ENCODE assay signal across 8 cellular contexts in genomic region chr1:25338188-25338981, GRCh38. TPM values are rescaled to one million over a fixed set of nuclear protein-coding genes. Genes with fewer than 3 reads are reported as not detected.
DNase-seq lines count a peak whose midpoint lies in the region; ATAC-seq and TF ChIP-seq lines count a peak whose summit lies in the region.

TSS of gene TMEM50A (plus strand) at chr1:25338334. CDS start at chr1:25340487, 2,153 bp downstream.

- peaks cover 0 to 17% (median 7%) of the 10 kb centered on the region in 9 donors for H3K36me3 ChIP-seq in heart left ventricle
- H3K36me3 ChIP-seq in upper lobe of right lung, result peaks cover 7% of the 10 kb centered on the region

- peaks cover 25% of the 10 kb centered on the region for H3K36me3 Mint-ChIP-seq in T-helper 1 cell treated with Interleukin-12 subunit alpha and Interleukin-12 subunit beta and Interleukin-4 antibody, amounts not matched to agents 30 μg/mL and 1 μg/mL, for 36 hours (ENCODE audit: low read depth)

- TF ChIP-seq CTCF in GM13976 (IDR thresholded peaks at IDR 0.05; ENCODE audit: borderline replicate concordance, control extremely low read depth, extremely low read depth, insufficient read depth, missing control alignments), result no peak
- TF ChIP-seq CTCF in heart left ventricle (IDR thresholded peaks at IDR 0.05), result peak in 1 of 12 donors; percentile 5
- no peak for TF ChIP-seq CTCF in upper lobe of right lung (IDR thresholded peaks at IDR 0.05)

- no peaks in the 10 kb centered on the region for H3K9me3 Mint-ChIP-seq in T-helper 1 cell treated with Interleukin-12 subunit alpha and Interleukin-12 subunit beta and Interleukin-4 antibody, amounts not matched to agents 30 μg/mL and 1 μg/mL, for 36 hours

- H3K4me1 ChIP-seq in heart left ventricle (peaks cover 0 to 35% (median 24%) of the 10 kb centered on the region in 12 donors), upper lobe of right lung (peaks cover 22% of the 10 kb centered on the region)

- H3K27ac ChIP-seq in heart left ventricle (peak within 1 kb of the TSS; percentile 93 to 99 (median 97)), upper lobe of right lung (peak within 1 kb of the TSS; percentile 95)

- ATAC-seq in HG02763 (IDR thresholded peaks at IDR 0.05; ENCODE audit: unreplicated experiment) (peak; percentile 62), heart left ventricle (peak; percentile 96 to 98 (median 98)), upper lobe of right lung (peak; percentile 98)

- intact Hi-C loops in heart left ventricle (cut with DNase I), result loop anchor here in 2 of 10 donors (2.0 to 10.0 kb wide), 3 partner anchors 91 to 96 kb away; partner anchors contain the start of genes RSRP1 (in 2 of the 2) and MACO1 (in 1 of the 2)
- intact Hi-C loops in posterior vena cava (cut with DNase I), result no loop called here
- intact Hi-C loops in upper lobe of right lung (cut with DNase I), result no loop called here

- no peaks in the 10 kb centered on the region for H3K27me3 Mint-ChIP-seq in T-helper 1 cell treated with Interleukin-12 subunit alpha and Interleukin-12 subunit beta and Interleukin-4 antibody, amounts not matched to agents 30 μg/mL and 1 μg/mL, for 36 hours (ENCODE audit: low read depth)

- H3K9me3 ChIP-seq in heart left ventricle (no peaks in the 10 kb centered on the region), upper lobe of right lung (no peaks in the 10 kb centered on the region)

- peaks cover 28% of the 10 kb centered on the region for H3K4me1 Mint-ChIP-seq in T-helper 1 cell treated with Interleukin-12 subunit alpha and Interleukin-12 subunit beta and Interleukin-4 antibody, amounts not matched to agents 30 μg/mL and 1 μg/mL, for 36 hours (ENCODE audit: low read depth)

- DNase-seq in GM13976 (ENCODE audit: low spot score) (peak; percentile 81), NCI-H1417 treated with DMSO at 0.1 percent for 48 hours (lab: John Stamatoyannopoulos, UW) (peak; percentile 46), amniotic epithelial cell (ENCODE audit: low read depth) (peak; percentile 76), heart left ventricle (peak; percentile 91 to 96 (median 92)), posterior vena cava (ENCODE audit: low spot score) (peak; percentile 98), upper lobe of right lung (peak; percentile 94)

- TF ChIP-seq POLR2A in heart left ventricle (IDR thresholded peaks at IDR 0.05), result peak in 1 of 2 donors; percentile 88

- WGBS in heart left ventricle, 4 donors, result 0 to 1% (median 0%) methylated on average over 10 to 69 of the region's 75 CpGs

- peak within 1 kb of the TSS; percentile 93 for H3K4me3 Mint-ChIP-seq in T-helper 1 cell treated with Interleukin-12 subunit alpha and Interleukin-12 subunit beta and Interleukin-4 antibody, amounts not matched to agents 30 μg/mL and 1 μg/mL, for 36 hours

- in situ Hi-C loops in GM13976 (cut with MboI; ENCODE audit: low sequenced_read_pairs, unreplicated experiment), result no loop called here

- H3K4me3 ChIP-seq in heart left ventricle (peak within 1 kb of the TSS; percentile 59 to 99 (median 93)), upper lobe of right lung (peak within 1 kb of the TSS; percentile 85)

- H3K27ac Mint-ChIP-seq in T-helper 1 cell treated with Interleukin-12 subunit alpha and Interleukin-12 subunit beta and Interleukin-4 antibody, amounts not matched to agents 30 μg/mL and 1 μg/mL, for 36 hours, result peak within 1 kb of the TSS; percentile 96

- H3K27me3 ChIP-seq in heart left ventricle, result no peaks in the 10 kb centered on the region
- H3K27me3 ChIP-seq in upper lobe of right lung, result no peaks in the 10 kb centered on the region

RNA-seq across cellular contexts. Expression of gene TMEM50A, which starts in this region (rescaled TPM):
- total RNA-seq in heart left ventricle (100 to 1,000 TPM in 2 of 9 donors, 10 to 100 TPM in 7; 53.5 to 112 (median 94.5) TPM), posterior vena cava (100 to 1,000 TPM in 1 of 2 donors, 10 to 100 TPM in 1; 91.0 to 112 TPM), upper lobe of right lung (109 TPM)
- polyA plus RNA-seq in heart left ventricle, result 10 to 100 TPM; 81.4 to 93.5 TPM

Comparison
In these comparisons a context has a peak if more than half of its experiments do, and no peak if none do; other contexts are left out.
1. Peak in every context shown above with its lines: DNase-seq, ATAC-seq, H3K4me3 ChIP-seq and H3K27ac ChIP-seq.
2. DNase-seq: peak in every context shown above with its lines; median percentile 98 in posterior vena cava; 94 in upper lobe of right lung; 92 in heart left ventricle; 81 in GM13976; 76 in amniotic epithelial cell; 46 in NCI-H1417 treated with DMSO at 0.1 percent for 48 hours.